In the genomic region with DNA sequence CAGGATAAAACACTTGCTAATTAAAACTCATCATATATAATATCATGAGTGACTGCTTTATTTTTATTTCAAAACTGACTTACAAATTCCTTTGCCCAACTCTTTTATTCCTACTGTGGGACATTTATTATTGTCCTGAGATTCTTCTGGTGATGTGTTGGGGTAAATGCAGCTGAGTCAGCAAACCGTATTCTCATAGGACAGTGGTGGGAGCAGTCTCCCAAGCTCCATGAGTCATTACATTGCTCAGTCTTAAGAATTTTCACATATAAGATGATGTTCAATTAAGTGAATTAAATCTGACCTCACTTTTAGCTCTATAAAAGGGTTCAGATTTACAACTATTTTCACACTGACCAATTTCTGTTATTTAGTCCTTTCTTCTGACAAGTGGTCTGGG, we compare ENCODE assay signal across 18 cellular contexts.
A peak's percentile ranks its signal among the peaks of the same experiment; 100 is the strongest.
DNase-seq lines count a peak whose midpoint lies in the region; ATAC-seq lines count a peak whose summit lies in the region.
"Had no signal": no experiment of that assay in that cellular context is flagged by ENCODE, and none has a peak within 500 bp of the region (broad histone marks: within the 10 kb centered on the region; RNA-seq: fewer than 3 reads in every experiment).

No MANE protein-coding gene starts in this region.

- no peak for ATAC-seq in GM21717 (IDR thresholded peaks at IDR 0.05; ENCODE audit: unreplicated experiment)
- ATAC-seq: body of pancreas, mucosa of descending colon, pancreas had no signal

- DNase-seq in ELR (ENCODE audit: low read depth) (peak; percentile 91), NCI-H2227 treated with DMSO at 0.1 percent for 48 hours (lab: John Stamatoyannopoulos, UW) (peak; percentile 22), brain pericyte (ENCODE audit: low read depth, low spot score) (peak; percentile 29), kidney glomerular epithelial cell (lab: John Stamatoyannopoulos, UW) (peak; percentile 68), NCI-H146 treated with DMSO at 0.1 percent for 48 hours (lab: John Stamatoyannopoulos, UW; ENCODE audit: unreplicated experiment) (no peak), NCI-H146 (lab: John Stamatoyannopoulos, UW) (no peak)
- DNase-seq in stimulated activated CD4-positive, alpha-beta T cell treated with anti-CD3 and anti-CD28 coated beads, Interleukin-4, amount 100 ng/mL, for 1 hour: no peak
- DNase-seq: BE2C; body of pancreas; effector memory CD4-positive, alpha-beta T cell; H7; Karpas-422; kidney; mucosa of descending colon; NK-92 treated with Interleukin-12 subunit alpha and Interleukin-12 subunit beta, amount 100 ng/mL, for 24 hours; pancreas; WERI-Rb-1 had no signal

Comparison
In these comparisons a context has a peak if more than half of its experiments do, and no peak if none do; other contexts are left out.
1. DNase-seq: peak in ELR (single experiment), NCI-H2227 treated with DMSO at 0.1 percent for 48 hours (single experiment), brain pericyte (single experiment) and kidney glomerular epithelial cell (single experiment); none in NCI-H146 treated with DMSO at 0.1 percent for 48 hours (single experiment), stimulated activated CD4-positive, alpha-beta T cell treated with anti-CD3 and anti-CD28 coated beads, Interleukin-4, amount 100 ng/mL, for 1 hour (single experiment) and NCI-H146 (single experiment).